In the genomic region with DNA sequence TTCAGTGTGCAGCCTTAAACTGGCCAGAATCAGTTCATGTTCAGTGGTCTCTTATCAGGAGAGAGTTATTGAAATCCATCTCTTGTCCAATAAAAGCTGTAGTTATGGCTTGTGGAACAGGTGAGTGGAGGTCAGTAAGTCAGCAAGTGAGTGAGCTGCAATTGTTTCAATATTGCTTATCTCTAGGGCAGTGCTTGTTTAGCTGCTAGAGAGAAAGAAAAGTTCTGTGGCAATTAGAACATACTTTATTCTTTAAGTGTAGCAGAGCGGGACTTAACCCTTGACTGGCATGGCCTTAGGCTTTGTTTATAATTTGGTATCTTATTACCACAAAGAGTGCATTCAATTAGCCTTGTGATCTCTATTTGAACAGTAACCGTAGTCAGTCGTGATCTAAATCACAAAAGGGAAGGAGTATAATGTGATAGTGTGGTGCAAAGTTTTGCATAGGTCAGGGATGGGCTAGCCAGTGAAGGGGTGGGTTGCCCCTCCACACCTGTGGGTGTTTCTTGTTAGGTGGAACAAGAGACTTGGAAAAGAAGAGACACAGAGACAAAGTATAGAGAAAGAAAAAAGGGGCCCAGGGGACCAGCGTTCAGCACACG, we compare ENCODE assay signal across 20 cellular contexts. TPM values are rescaled to one million over a fixed set of nuclear protein-coding genes. Genes with fewer than 3 reads are reported as not detected.
"Had no signal": no experiment of that assay in that cellular context is flagged by ENCODE, and none has a peak within 500 bp of the region (broad histone marks: within the 10 kb centered on the region; RNA-seq: fewer than 3 reads in every experiment).

No MANE protein-coding gene starts in this region.

- H3K4me3 Mint-ChIP-seq: natural killer cell treated with Interleukin-12 subunit alpha and Interleukin-12 subunit beta and Interleukin-15 and Interleukin-18, amount 100 ng/mL, for 72 hours had no signal

- H3K27me3 ChIP-seq: hepatocyte, right lobe of liver, upper lobe of left lung had no signal

- H3K79me2 ChIP-seq: hepatocyte had no signal

- H3K36me3 Mint-ChIP-seq: activated naive CD4-positive, alpha-beta T cell treated with anti-CD3 and anti-CD28 coated beads, Interleukin-2, amount 50 U/mL, for 72 hours; natural killer cell treated with Interleukin-12 subunit alpha and Interleukin-12 subunit beta and Interleukin-15 and Interleukin-18, amount 100 ng/mL, for 72 hours had no signal

- H3K4me2 ChIP-seq: hepatocyte had no signal

- H3K9me3 ChIP-seq: psoas muscle, right lobe of liver, upper lobe of left lung had no signal

- H3K4me3 ChIP-seq: hepatocyte, psoas muscle, right lobe of liver, upper lobe of left lung had no signal

- H3K36me3 ChIP-seq: right lobe of liver, upper lobe of left lung had no signal

- H3K4me1 ChIP-seq: psoas muscle, right lobe of liver, upper lobe of left lung had no signal

- DNase-seq: activated CD4-positive, alpha-beta T cell treated with anti-CD3 and anti-CD28 coated beads, Interleukin-2, amount 50 U/mL, for 4 hours; activated CD4-positive, CD25-positive, alpha-beta regulatory T cell treated with anti-CD3 and anti-CD28 coated beads, Interleukin-2, amount 50 U/mL, for 72 hours; activated effector memory CD4-positive, alpha-beta T cell treated with Interleukin-2 at 50 U/mL for 16 hours; activated T-cell treated with anti-CD3 and anti-CD28 coated beads, Interleukin-2, amount 50 U/mL, for 1 hour; anterior cingulate cortex; dermis blood vessel endothelial cell; erythroblast; left cardiac atrium; mammary epithelial cell; occipital lobe; psoas muscle; right lobe of liver; stimulated activated CD4-positive, alpha-beta T cell treated with anti-CD3 and anti-CD28 coated beads, Interleukin-2, amount 100 ng/mL, for 24 hours; stimulated activated naive CD4-positive, alpha-beta T cell; upper lobe of left lung had no signal

- ATAC-seq: activated naive CD4-positive, alpha-beta T cell treated with anti-CD3 and anti-CD28 coated beads, Interleukin-2, amount 50 U/mL, for 72 hours; left cardiac atrium; natural killer cell treated with Interleukin-12 subunit alpha and Interleukin-12 subunit beta and Interleukin-15 and Interleukin-18, amount 100 ng/mL, for 72 hours; psoas muscle; right lobe of liver had no signal

- H3K9me3 Mint-ChIP-seq: natural killer cell treated with Interleukin-12 subunit alpha and Interleukin-12 subunit beta and Interleukin-15 and Interleukin-18, amount 100 ng/mL, for 72 hours had no signal

- H3K27ac ChIP-seq: hepatocyte, psoas muscle, right lobe of liver, upper lobe of left lung had no signal

- H3K27ac Mint-ChIP-seq: activated naive CD4-positive, alpha-beta T cell treated with anti-CD3 and anti-CD28 coated beads, Interleukin-2, amount 50 U/mL, for 72 hours; natural killer cell treated with Interleukin-12 subunit alpha and Interleukin-12 subunit beta and Interleukin-15 and Interleukin-18, amount 100 ng/mL, for 72 hours had no signal

- H2AFZ ChIP-seq: hepatocyte had no signal

RNA-seq across cellular contexts. Expression of gene ETDC, which starts 6.9 kb away (rescaled TPM):
- total RNA-seq: activated naive CD4-positive, alpha-beta T cell treated with anti-CD3 and anti-CD28 coated beads, Interleukin-2, amount 50 U/mL, for 72 hours; cerebellum; dermis blood vessel endothelial cell; hepatocyte; left cardiac atrium; mammary epithelial cell; mucosa of gallbladder; natural killer cell treated with Interleukin-12 subunit alpha and Interleukin-12 subunit beta and Interleukin-15 and Interleukin-18, amount 100 ng/mL, for 72 hours; occipital lobe; psoas muscle; right lobe of liver; upper lobe of left lung had no signal
- polyA plus RNA-seq: hepatocyte, mammary epithelial cell, psoas muscle had no signal

RNA-seq across cellular contexts. Expression of gene ETDA, which starts 50.5 kb away (rescaled TPM):
- total RNA-seq: activated naive CD4-positive, alpha-beta T cell treated with anti-CD3 and anti-CD28 coated beads, Interleukin-2, amount 50 U/mL, for 72 hours; cerebellum; dermis blood vessel endothelial cell; hepatocyte; left cardiac atrium; mammary epithelial cell; mucosa of gallbladder; natural killer cell treated with Interleukin-12 subunit alpha and Interleukin-12 subunit beta and Interleukin-15 and Interleukin-18, amount 100 ng/mL, for 72 hours; occipital lobe; psoas muscle; right lobe of liver; upper lobe of left lung had no signal
- polyA plus RNA-seq: hepatocyte, mammary epithelial cell, psoas muscle had no signal
